ENCODE assay signal across 27 cellular contexts in genomic region chr5:28369418-28369817, GRCh38.
"Had no signal": no experiment of that assay in that cellular context is flagged by ENCODE, and none has a peak within 500 bp of the region (broad histone marks: within the 10 kb centered on the region; RNA-seq: fewer than 3 reads in every experiment).

No MANE protein-coding gene starts in this region.

- H3K36me3 ChIP-seq: ascending aorta, gastrocnemius medialis, right atrium auricular region, stomach, thyroid gland, upper lobe of left lung, vagina, WERI-Rb-1 had no signal

- H3K4me3 ChIP-seq: ascending aorta, gastrocnemius medialis, hepatocyte, right atrium auricular region, smooth muscle cell, stomach, thyroid gland, upper lobe of left lung, vagina had no signal

- DNase-seq: activated CD4-positive, alpha-beta T cell treated with anti-CD3 and anti-CD28 coated beads for 48 hours; activated CD4-positive, alpha-beta T cell treated with anti-CD3 and anti-CD28 coated beads, Interleukin-2, amount 50 U/mL, for 48 hours; activated CD8-positive, alpha-beta memory T cell treated with anti-CD3 and anti-CD28 coated beads, Interleukin-2, amount 50 U/mL, for 4 hours; activated gamma-delta T cell; activated naive CD4-positive, alpha-beta T cell treated with anti-CD3 and anti-CD28 coated beads, Interleukin-2, amount 10 ng/mL, durations not matched to agents 7 days and 5 days; activated naive CD8-positive, alpha-beta T cell treated with anti-CD3 and anti-CD28 coated beads, Interleukin-2, amount 10 ng/mL, durations not matched to agents 7 days and 5 days; activated T-cell treated with anti-CD3 and anti-CD28 coated beads, Interleukin-2, amount 50 U/mL, for 1 hour; effector CD4-positive, alpha-beta T cell; erythroblast; gastrocnemius medialis; mesenchymal stem cell; naive thymus-derived CD8-positive, alpha-beta T cell; occipital lobe; stimulated activated CD4-positive, alpha-beta T cell treated with anti-CD3 and anti-CD28 coated beads, Interleukin-1b, Interleukin-23, amount 100 ng/mL, for 48 hours; stimulated activated naive B cell treated with anti-CD40 and anti-IgM and Interleukin-4, amounts not matched to agents 10 μg/mL and 1 μg/mL and 100 μg/mL, for 72 hours; stomach; T-helper 9 cell; thyroid gland; upper lobe of left lung; WERI-Rb-1 had no signal

- FAIRE-seq: endometrium, keratinocyte had no signal

- H3K27me3 ChIP-seq: ascending aorta, gastrocnemius medialis, hepatocyte, right atrium auricular region, stomach, thyroid gland, upper lobe of left lung, vagina had no signal
